In genomic region chr3:71581981-71582611, GRCh38 we compare ENCODE assay signal across 8 cellular contexts.
A peak's percentile ranks its signal among the peaks of the same experiment; 100 is the strongest.
DNase-seq lines count a peak whose midpoint lies in the region; ATAC-seq and TF ChIP-seq lines count a peak whose summit lies in the region.

No MANE protein-coding gene starts in this region.

- no peaks in the 10 kb centered on the region for H3K36me3 ChIP-seq in NT2/D1 (ENCODE audit: insufficient read depth, insufficient read length, low read length)
- H3K36me3 ChIP-seq in muscle layer of colon (ENCODE audit: insufficient read depth, low read length), result no peaks in the 10 kb centered on the region

- ATAC-seq in stimulated activated memory B cell treated with anti-CD40 and anti-IgM and Interleukin-4, amounts not matched to agents 10 μg/mL and 1 μg/mL and 100 μg/mL, for 72 hours, result peak; percentile 53
- ATAC-seq in HG02623 (IDR thresholded peaks at IDR 0.05; ENCODE audit: unreplicated experiment), result no peak

- peak overlapping the region; percentile 91 for H3K4me3 Mint-ChIP-seq in stimulated activated memory B cell treated with anti-CD40 and anti-IgM and Interleukin-4, amounts not matched to agents 10 μg/mL and 1 μg/mL and 100 μg/mL, for 72 hours

- no peaks in the 10 kb centered on the region for H3K36me3 Mint-ChIP-seq in stimulated activated memory B cell treated with anti-CD40 and anti-IgM and Interleukin-4, amounts not matched to agents 10 μg/mL and 1 μg/mL and 100 μg/mL, for 72 hours

- DNase-seq in GM12865 (ENCODE audit: low read depth) (no peak), NT2/D1 (ENCODE audit: low read depth, low spot score) (peak; percentile 27), fibroblast of gingiva (ENCODE audit: low read depth) (peak; percentile 12), HCEC 1CT (no peak)
- DNase-seq in activated T-cell treated with anti-CD3 and anti-CD28 coated beads, Interleukin-2, amount 50 U/mL, for 48 hours, result peak; percentile 71 to 75

- H3K9ac ChIP-seq in NT2/D1 (ENCODE audit: insufficient read length, low read depth) (peak overlapping the region; percentile 90), muscle layer of colon (ENCODE audit: low read length) (peak overlapping the region; percentile 76)

- H3K4me3 ChIP-seq in GM12865 (ENCODE audit: low read depth, low read length) (peak overlapping the region; percentile 26), NT2/D1 (ENCODE audit: insufficient read length, low read depth) (peak overlapping the region; percentile 81), muscle layer of colon (ENCODE audit: low read depth in 1 of 2, low read length in 2 of 2) (peak overlapping the region; percentile 71 to 89)

- H3K27ac ChIP-seq in muscle layer of colon (ENCODE audit: low read depth, low read length), result peak overlapping the region; percentile 96

- TF ChIP-seq CTCF in GM12865 (IDR thresholded peaks at IDR 0.05; ENCODE audit: insufficient read depth, low read depth, low read length, missing control alignments), result no peak

- peaks cover 63% of the 10 kb centered on the region for H3K4me1 Mint-ChIP-seq in stimulated activated memory B cell treated with anti-CD40 and anti-IgM and Interleukin-4, amounts not matched to agents 10 μg/mL and 1 μg/mL and 100 μg/mL, for 72 hours

- peaks cover 11% of the 10 kb centered on the region for H3K27me3 Mint-ChIP-seq in stimulated activated memory B cell treated with anti-CD40 and anti-IgM and Interleukin-4, amounts not matched to agents 10 μg/mL and 1 μg/mL and 100 μg/mL, for 72 hours

- H3K4me1 ChIP-seq in NT2/D1 (ENCODE audit: insufficient read depth, insufficient read length), result no peaks in the 10 kb centered on the region
- peaks cover 22% of the 10 kb centered on the region for H3K4me1 ChIP-seq in muscle layer of colon (ENCODE audit: insufficient read depth, low read length)

- no peaks in the 10 kb centered on the region for H3K9me3 Mint-ChIP-seq in stimulated activated memory B cell treated with anti-CD40 and anti-IgM and Interleukin-4, amounts not matched to agents 10 μg/mL and 1 μg/mL and 100 μg/mL, for 72 hours

- no peaks in the 10 kb centered on the region for H3K9me3 ChIP-seq in NT2/D1 (ENCODE audit: insufficient read depth, low read length)
- H3K9me3 ChIP-seq in muscle layer of colon (ENCODE audit: low read length), result no peaks in the 10 kb centered on the region

- peak overlapping the region; percentile 95 for H3K27ac Mint-ChIP-seq in stimulated activated memory B cell treated with anti-CD40 and anti-IgM and Interleukin-4, amounts not matched to agents 10 μg/mL and 1 μg/mL and 100 μg/mL, for 72 hours

- H3K27me3 ChIP-seq in NT2/D1 (ENCODE audit: insufficient read depth, insufficient read length), result peaks cover 21% of the 10 kb centered on the region
- no peaks in the 10 kb centered on the region for H3K27me3 ChIP-seq in muscle layer of colon (ENCODE audit: control insufficient read depth in 1 of 2, insufficient read depth in 2 of 2, low read length in 2 of 2)

Comparison
In these comparisons a context has a peak if more than half of its experiments do, and no peak if none do; other contexts are left out.
1. DNase-seq: peak in NT2/D1 (single experiment), activated T-cell treated with anti-CD3 and anti-CD28 coated beads, Interleukin-2, amount 50 U/mL, for 48 hours (2 of 2) and fibroblast of gingiva (single experiment); none in GM12865 (single experiment) and HCEC 1CT (single experiment).
2. H3K4me3 ChIP-seq: peak in every context shown above with its lines; median percentile 81 in NT2/D1; 80 in muscle layer of colon; 26 in GM12865.